In genomic region chr6:168126566-168127383, GRCh38 we compare ENCODE assay signal across 14 cellular contexts. TPM values are rescaled to one million over a fixed set of nuclear protein-coding genes. Genes with fewer than 3 reads are reported as not detected.
"Had no signal": no experiment of that assay in that cellular context is flagged by ENCODE, and none has a peak within 500 bp of the region (broad histone marks: within the 10 kb centered on the region; RNA-seq: fewer than 3 reads in every experiment).

No MANE protein-coding gene starts in this region.

- H3K27me3 ChIP-seq: cardiac muscle cell, gastrocnemius medialis, transverse colon had no signal

- ATAC-seq: activated T-helper 17 cell treated with anti-CD3 and anti-CD28 coated beads, Interleukin-2, amount 50 U/mL, for 72 hours; gastrocnemius medialis; lower lobe of right lung; naive thymus-derived CD4-positive, alpha-beta T cell; T-cell had no signal

- H3K4me3 ChIP-seq: cardiac muscle cell, gastrocnemius medialis, lower lobe of right lung, transverse colon had no signal

- H3K4me1 Mint-ChIP-seq: activated T-helper 17 cell treated with anti-CD3 and anti-CD28 coated beads, Interleukin-2, amount 50 U/mL, for 72 hours; naive thymus-derived CD4-positive, alpha-beta T cell; T-cell had no signal

- DNase-seq: activated CD4-positive, alpha-beta T cell treated with anti-CD3 and anti-CD28 coated beads for 1 hour; activated CD4-positive, alpha-beta T cell treated with anti-CD3 and anti-CD28 coated beads, Interleukin-2, amount 50 U/mL, for 48 hours; activated naive CD4-positive, alpha-beta T cell treated with anti-CD3 and anti-CD28 coated beads for 36 hours; effector CD8-positive, alpha-beta T cell; gastrocnemius medialis; lower lobe of right lung; naive thymus-derived CD4-positive, alpha-beta T cell; T1000; transverse colon had no signal

- H3K36me3 ChIP-seq: cardiac muscle cell, gastrocnemius medialis, lower lobe of right lung, transverse colon had no signal

- H3K9me3 Mint-ChIP-seq: T-cell had no signal

- H3K27ac Mint-ChIP-seq: activated naive CD4-positive, alpha-beta T cell treated with anti-CD3 and anti-CD28 coated beads for 36 hours; activated T-helper 17 cell treated with anti-CD3 and anti-CD28 coated beads, Interleukin-2, amount 50 U/mL, for 72 hours; naive thymus-derived CD4-positive, alpha-beta T cell; T-cell had no signal

- H3K4me3 Mint-ChIP-seq: activated naive CD4-positive, alpha-beta T cell treated with anti-CD3 and anti-CD28 coated beads for 36 hours; activated T-helper 17 cell treated with anti-CD3 and anti-CD28 coated beads, Interleukin-2, amount 50 U/mL, for 72 hours; naive thymus-derived CD4-positive, alpha-beta T cell; T-cell had no signal

- H3K36me3 Mint-ChIP-seq: naive thymus-derived CD4-positive, alpha-beta T cell; T-cell had no signal

RNA-seq across cellular contexts. Expression of gene FRMD1, which starts 47.8 kb away (rescaled TPM):
- total RNA-seq: activated naive CD4-positive, alpha-beta T cell treated with anti-CD3 and anti-CD28 coated beads for 36 hours; activated T-helper 17 cell treated with anti-CD3 and anti-CD28 coated beads, Interleukin-2, amount 50 U/mL, for 72 hours; astrocyte; lower lobe of right lung; naive thymus-derived CD4-positive, alpha-beta T cell; skeletal muscle tissue; T-cell had no signal
